ENCODE assay signal across 18 cellular contexts in the genomic region with DNA sequence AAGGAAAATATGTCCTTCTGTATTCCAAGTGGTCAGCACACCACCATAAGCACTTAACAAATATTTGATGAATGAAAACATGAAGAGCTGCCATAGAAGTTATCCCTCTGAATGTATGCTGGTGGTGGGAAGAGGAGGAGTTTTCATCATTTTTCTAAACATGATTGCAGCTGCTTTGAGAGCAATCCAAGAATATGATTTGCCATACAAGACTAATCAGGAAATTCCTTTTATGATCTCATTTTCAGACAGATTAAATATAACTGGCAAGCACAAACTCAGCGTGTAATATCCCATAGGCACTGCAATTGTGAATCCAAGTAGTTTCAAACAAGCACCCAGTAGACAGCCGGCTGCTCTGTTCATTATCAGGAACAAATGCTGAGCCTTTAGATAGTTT.
DNase-seq lines count a peak whose midpoint lies in the region; ATAC-seq and TF ChIP-seq lines count a peak whose summit lies in the region.
"Had no signal": no experiment of that assay in that cellular context is flagged by ENCODE, and none has a peak within 500 bp of the region (broad histone marks: within the 10 kb centered on the region; RNA-seq: fewer than 3 reads in every experiment).

No MANE protein-coding gene starts in this region.

- intact Hi-C loops in left lung (cut with DNase I) (no loop called here), body of pancreas (cut with DNase I) (no loop called here), adrenal gland (cut with DNase I) (no loop called here)

- peak overlapping the region; percentile 39 for H3K4me2 ChIP-seq in GM23248 (ENCODE audit: unreplicated experiment)

- POLR2A ChIA-PET in AG04449 (lab: Yijun Ruan, JAX): interaction anchor here (0.6 to 1.0 kb wide), 4 partner anchors 18 to 327 kb away, joined by 3 to 6 read pairs (median 4); no protein-coding TSS in a partner anchor

- DNase-seq in AG04449 (ENCODE audit: low read depth, low spot score) (peak; percentile 90), GM23248 (peak; percentile 36), astrocyte of the hippocampus (ENCODE audit: low read depth, low spot score) (peak; percentile 38), left lung (no peak), body of pancreas (no peak), foreskin keratinocyte (no peak), adrenal gland (no peak)
- DNase-seq: activated CD4-positive, alpha-beta T cell treated with anti-CD3 and anti-CD28 coated beads for 48 hours; activated T-cell treated with anti-CD3 and anti-CD28 coated beads, Interleukin-2, amount 50 U/mL, for 4 hours; AML-193; dermis blood vessel endothelial cell; H7; Karpas-422; NCI-H1436 treated with DMSO at 0.1 percent for 48 hours; stomach; uterus had no signal

- TF ChIP-seq CTCF in AG04449 (IDR thresholded peaks at IDR 0.05; ENCODE audit: insufficient read depth, low read length, missing control alignments) (no peak), left lung (IDR thresholded peaks at IDR 0.05) (no peak), body of pancreas (IDR thresholded peaks at IDR 0.05) (no peak), foreskin keratinocyte (conservative IDR thresholded peaks at IDR 0.05) (no peak), adrenal gland (IDR thresholded peaks at IDR 0.05) (no peak)

- CTCF ChIA-PET in AG04449 (lab: Yijun Ruan, JAX): no interaction called here

- H3K4me1 ChIP-seq in GM23248 (ENCODE audit: insufficient read depth): peaks cover 36% of the 10 kb centered on the region
- H3K4me1 ChIP-seq in left lung: no peaks in the 10 kb centered on the region
- no peaks in the 10 kb centered on the region for H3K4me1 ChIP-seq in body of pancreas
- no peaks in the 10 kb centered on the region for H3K4me1 ChIP-seq in foreskin keratinocyte
- H3K4me1 ChIP-seq in adrenal gland (replicated peaks in 1 of 2): no peaks in the 10 kb centered on the region
- H3K4me1 ChIP-seq: esophagus muscularis mucosa, stomach, uterus had no signal

- peaks cover 15% of the 10 kb centered on the region for H3F3A ChIP-seq in GM23248 (ENCODE audit: insufficient read depth)

- in situ Hi-C loops in GM23248 (cut with MboI): no loop called here

- no peaks in the 10 kb centered on the region for H4K20me1 ChIP-seq in GM23248 (ENCODE audit: insufficient read depth)

- H3K27me3 ChIP-seq in GM23248 (replicated peaks; ENCODE audit: insufficient read depth): no peaks in the 10 kb centered on the region
- no peaks in the 10 kb centered on the region for H3K27me3 ChIP-seq in left lung
- no peaks in the 10 kb centered on the region for H3K27me3 ChIP-seq in body of pancreas
- H3K27me3 ChIP-seq in foreskin keratinocyte: no peaks in the 10 kb centered on the region
- no peaks in the 10 kb centered on the region for H3K27me3 ChIP-seq in adrenal gland
- H3K27me3 ChIP-seq: esophagus muscularis mucosa, stomach, uterus had no signal

- H3K36me3 ChIP-seq in GM23248 (ENCODE audit: low read depth) (no peaks in the 10 kb centered on the region), left lung (no peaks in the 10 kb centered on the region), body of pancreas (replicated peaks in 1 of 2; ENCODE audit: insufficient read depth in 1 of 2, low read depth in 2 of 2) (no peaks in the 10 kb centered on the region), adrenal gland (replicated peaks in 1 of 2) (no peaks in the 10 kb centered on the region)
- H3K36me3 ChIP-seq: esophagus muscularis mucosa, stomach, uterus had no signal

- ATAC-seq in left lung (peak; percentile 39), body of pancreas (no peak), foreskin keratinocyte (no peak), HG03457 (IDR thresholded peaks at IDR 0.05; ENCODE audit: unreplicated experiment) (no peak)
- ATAC-seq: activated T-cell treated with anti-CD3 and anti-CD28 coated beads, Interleukin-2, amount 50 U/mL, for 4 hours had no signal

- peak overlapping the region; percentile 25 for H3K27ac ChIP-seq in GM23248
- H3K27ac ChIP-seq in left lung: no peak overlapping the region
- H3K27ac ChIP-seq in body of pancreas: no peak overlapping the region
- H3K27ac ChIP-seq in foreskin keratinocyte: no peak overlapping the region
- H3K27ac ChIP-seq in adrenal gland: no peak overlapping the region
- H3K27ac ChIP-seq: esophagus muscularis mucosa, stomach, uterus had no signal

- no peaks in the 10 kb centered on the region for H3K9me2 ChIP-seq in GM23248 (ENCODE audit: insufficient read depth)

- WGBS in GM23248 (ENCODE audit: low coverage in 1 of 2, low lambda C conversion rate in 2 of 2, missing lambda C conversion rate in 2 of 2), 2 experiments: 20% methylated on average over 2 of the region's 2 CpGs
- 62 to 64% methylated on average over 2 of the region's 2 CpGs for WGBS in body of pancreas, 2 donors
- 71 to 85% (median 74%) methylated on average over 2 of the region's 2 CpGs for WGBS in adrenal gland, 4 donors

- H2AFZ ChIP-seq in GM23248: peak overlapping the region; percentile 58

- no peaks in the 10 kb centered on the region for H3K79me2 ChIP-seq in GM23248 (ENCODE audit: insufficient read depth)

- TF ChIP-seq POLR2A in body of pancreas (IDR thresholded peaks at IDR 0.05): no peak
- TF ChIP-seq POLR2A in adrenal gland (IDR thresholded peaks at IDR 0.05): no peak

- H3K4me3 ChIP-seq in AG04449 (ENCODE audit: low read depth, low read length) (no peak overlapping the region), GM23248 (peak overlapping the region; percentile 20; the same call in 1 of the 2 replicates), left lung (no peak overlapping the region), body of pancreas (no peak overlapping the region), adrenal gland (no peak overlapping the region)
- H3K4me3 ChIP-seq: esophagus muscularis mucosa, stomach, uterus had no signal

- H3K9me3 ChIP-seq in GM23248 (ENCODE audit: low read depth): no peaks in the 10 kb centered on the region
- peaks cover 0 to 3% of the 10 kb centered on the region in 2 donors for H3K9me3 ChIP-seq in left lung
- no peaks in the 10 kb centered on the region for H3K9me3 ChIP-seq in body of pancreas
- no peaks in the 10 kb centered on the region for H3K9me3 ChIP-seq in adrenal gland (replicated peaks in 1 of 3)
- H3K9me3 ChIP-seq: esophagus muscularis mucosa, stomach, uterus had no signal

- H3K9ac ChIP-seq in GM23248: no peak overlapping the region

Comparison
In these comparisons a context has a peak if more than half of its experiments do, and no peak if none do; other contexts are left out.
1. DNase-seq: peak in AG04449 (single experiment), GM23248 (single experiment) and astrocyte of the hippocampus (single experiment); none in left lung (0 of 2), body of pancreas (0 of 4), foreskin keratinocyte (0 of 2) and adrenal gland (0 of 7).